In genomic region chr3:33092496-33093254, GRCh38 we compare ENCODE assay signal across 22 cellular contexts. TPM values are rescaled to one million over a fixed set of nuclear protein-coding genes. Genes with fewer than 3 reads are reported as not detected.
A peak's percentile ranks its signal among the peaks of the same experiment; 100 is the strongest.
DNase-seq lines count a peak whose midpoint lies in the region; ATAC-seq and TF ChIP-seq lines count a peak whose summit lies in the region.
"Had no signal": no experiment of that assay in that cellular context is flagged by ENCODE, and none has a peak within 500 bp of the region (broad histone marks: within the 10 kb centered on the region; RNA-seq: fewer than 3 reads in every experiment).

No MANE protein-coding gene starts in this region.

- H3K27ac ChIP-seq in HEK293 (ENCODE audit: extremely low read depth, low read depth, low read length), result no peak overlapping the region
- peak overlapping the region; percentile 37 for H3K27ac ChIP-seq in effector memory CD4-positive, alpha-beta T cell (ENCODE audit: insufficient read depth, low read length, poor library complexity, severe bottlenecking)
- no peak overlapping the region for H3K27ac ChIP-seq in parathyroid adenoma
- no peak overlapping the region for H3K27ac ChIP-seq in sigmoid colon
- H3K27ac ChIP-seq: cardiac muscle cell, KMS-11 had no signal

- H3K4me3 ChIP-seq in HEK293 (ENCODE audit: low read depth, low read length) (no peak overlapping the region), parathyroid adenoma (ENCODE audit: low read depth, low read length) (no peak overlapping the region), sigmoid colon (no peak overlapping the region)
- H3K4me3 ChIP-seq in effector memory CD4-positive, alpha-beta T cell (ENCODE audit: insufficient read depth, low read depth, low read length, poor library complexity, severe bottlenecking), result no peak overlapping the region
- H3K4me3 ChIP-seq: cardiac muscle cell, HAP-1 had no signal

- H2AFZ ChIP-seq in parathyroid adenoma, result no peak overlapping the region

- peaks cover 4 to 24% of the 10 kb centered on the region in 2 donors for H3K36me3 Mint-ChIP-seq in activated T-cell treated with anti-CD3 and anti-CD28 coated beads, Interleukin-2, amount 50 U/mL, for 72 hours (ENCODE audit: insufficient read depth in 2 of 2)

- POLR2A ChIA-PET in HEK293 (lab: Yijun Ruan, JAX), result no interaction called here

- intact Hi-C loops in sigmoid colon (cut with DNase I), result no loop called here

- no peaks in the 10 kb centered on the region for H3K9me3 Mint-ChIP-seq in activated T-cell treated with anti-CD3 and anti-CD28 coated beads, Interleukin-2, amount 50 U/mL, for 72 hours
- H3K9me3 Mint-ChIP-seq: activated CD4-positive, alpha-beta memory T cell treated with anti-CD3 and anti-CD28 coated beads for 36 hours; activated naive CD4-positive, alpha-beta T cell treated with anti-CD3 and anti-CD28 coated beads for 36 hours; naive thymus-derived CD8-positive, alpha-beta T cell had no signal

- no peak overlapping the region for H3K9ac ChIP-seq in parathyroid adenoma
- H3K9ac ChIP-seq: KMS-11 had no signal

- peak in 1 of 2 donors; percentile 25 for DNase-seq in activated T-cell treated with anti-CD3 and anti-CD28 coated beads, Interleukin-2, amount 50 U/mL, for 72 hours
- no peak for DNase-seq in activated T-cell treated with anti-CD3 and anti-CD28 coated beads, Interleukin-2, amount 50 U/mL, for 48 hours
- DNase-seq in effector memory CD4-positive, alpha-beta T cell, result no peak
- DNase-seq in EL, result no peak
- DNase-seq in sigmoid colon, result no peak
- DNase-seq: activated CD4-positive, alpha-beta memory T cell treated with anti-CD3 and anti-CD28 coated beads for 36 hours; activated naive CD4-positive, alpha-beta T cell treated with anti-CD3 and anti-CD28 coated beads for 36 hours; activated T-cell treated with anti-CD3 and anti-CD28 coated beads for 4 hours; amygdala; head of caudate nucleus; naive thymus-derived CD8-positive, alpha-beta T cell; NCI-H1436 treated with DMSO at 0.1 percent for 48 hours; NCI-H446 treated with DMSO at 0.1 percent for 48 hours; SHP77; T1000 had no signal

- TF ChIP-seq CTCF in HEK293 (tag by site-specific recombination; IDR thresholded peaks at IDR 0.05) (no peak), parathyroid adenoma (IDR thresholded peaks at IDR 0.05) (no peak), sigmoid colon (IDR thresholded peaks at IDR 0.05) (no peak)

- ATAC-seq in activated T-cell treated with anti-CD3 and anti-CD28 coated beads, Interleukin-2, amount 50 U/mL, for 72 hours (replicated peaks in 1 of 2), result no peak
- no peak for ATAC-seq in GM18517 (IDR thresholded peaks at IDR 0.05; ENCODE audit: unreplicated experiment)
- ATAC-seq: naive thymus-derived CD8-positive, alpha-beta T cell had no signal

- peaks cover 8% of the 10 kb centered on the region for H3K79me2 ChIP-seq in parathyroid adenoma

- H3K4me1 ChIP-seq in HEK293 (ENCODE audit: control insufficient read depth, insufficient read depth, low read length), result no peaks in the 10 kb centered on the region
- peaks cover 24% of the 10 kb centered on the region for H3K4me1 ChIP-seq in effector memory CD4-positive, alpha-beta T cell (ENCODE audit: control insufficient read depth, insufficient read depth, low read length, poor library complexity, severe bottlenecking)
- H3K4me1 ChIP-seq in parathyroid adenoma, result peaks cover 10% of the 10 kb centered on the region
- peaks cover 0 to 18% (median 15%) of the 10 kb centered on the region in 4 donors for H3K4me1 ChIP-seq in sigmoid colon

- H3K4me2 ChIP-seq in parathyroid adenoma (ENCODE audit: low read length), result peak overlapping the region; percentile 9
- H3K4me2 ChIP-seq: KMS-11 had no signal

- H3K4me1 Mint-ChIP-seq in activated T-cell treated with anti-CD3 and anti-CD28 coated beads, Interleukin-2, amount 50 U/mL, for 72 hours (ENCODE audit: low read depth), result peaks cover 81% of the 10 kb centered on the region

- WGBS in sigmoid colon, 2 donors, result 91 to 92% methylated on average over 9 of the region's 9 CpGs

- H3K27ac Mint-ChIP-seq in activated T-cell treated with anti-CD3 and anti-CD28 coated beads, Interleukin-2, amount 50 U/mL, for 72 hours, result peak overlapping the region; percentile 20
- H3K27ac Mint-ChIP-seq: activated CD4-positive, alpha-beta memory T cell treated with anti-CD3 and anti-CD28 coated beads for 36 hours; activated naive CD4-positive, alpha-beta T cell treated with anti-CD3 and anti-CD28 coated beads for 36 hours had no signal

- H3K27me3 ChIP-seq in effector memory CD4-positive, alpha-beta T cell (replicated peaks; ENCODE audit: control insufficient read depth, insufficient read depth, low read length, poor library complexity, severe bottlenecking), result no peaks in the 10 kb centered on the region
- H3K27me3 ChIP-seq in parathyroid adenoma (ENCODE audit: control insufficient read depth, insufficient read depth, low read length) (no peaks in the 10 kb centered on the region), sigmoid colon (no peaks in the 10 kb centered on the region)
- H3K27me3 ChIP-seq: cardiac muscle cell had no signal

- peak overlapping the region; percentile 7 to 38 for H3K4me3 Mint-ChIP-seq in activated T-cell treated with anti-CD3 and anti-CD28 coated beads, Interleukin-2, amount 50 U/mL, for 72 hours
- H3K4me3 Mint-ChIP-seq: activated CD4-positive, alpha-beta memory T cell treated with anti-CD3 and anti-CD28 coated beads for 36 hours; activated naive CD4-positive, alpha-beta T cell treated with anti-CD3 and anti-CD28 coated beads for 36 hours had no signal

- no peaks in the 10 kb centered on the region for H3K9me3 ChIP-seq in HEK293 (ENCODE audit: control insufficient read depth, insufficient read depth, low read depth, low read length)
- H3K9me3 ChIP-seq in effector memory CD4-positive, alpha-beta T cell (ENCODE audit: control insufficient read depth, low read length), result no peaks in the 10 kb centered on the region
- H3K9me3 ChIP-seq in parathyroid adenoma (ENCODE audit: control insufficient read depth, low read length), result no peaks in the 10 kb centered on the region
- no peaks in the 10 kb centered on the region for H3K9me3 ChIP-seq in sigmoid colon
- H3K9me3 ChIP-seq: HAP-1 had no signal

- TF ChIP-seq EP300 in sigmoid colon (IDR thresholded peaks at IDR 0.05), result no peak

- no peaks in the 10 kb centered on the region for H3K27me3 Mint-ChIP-seq in activated T-cell treated with anti-CD3 and anti-CD28 coated beads, Interleukin-2, amount 50 U/mL, for 72 hours (ENCODE audit: low read depth)
- H3K27me3 Mint-ChIP-seq: activated CD4-positive, alpha-beta memory T cell treated with anti-CD3 and anti-CD28 coated beads for 36 hours; B cell; naive thymus-derived CD8-positive, alpha-beta T cell had no signal

- CTCF ChIA-PET in HEK293 (lab: Yijun Ruan, JAX), result interaction anchor here (2.7 kb wide), 1 partner anchor 18 kb away, joined by 9 read pairs; no protein-coding TSS in a partner anchor

- H3K36me3 ChIP-seq in HEK293 (ENCODE audit: control insufficient read depth in 2 of 2, insufficient read depth in 1 of 2, low read length in 2 of 2) (peaks cover 0 to 29% of the 10 kb centered on the region in 2 experiments; a peak in 1 of 3 replicates), parathyroid adenoma (ENCODE audit: control insufficient read depth, insufficient read depth, low read length) (no peaks in the 10 kb centered on the region), sigmoid colon (peaks cover 0 to 45% (median 12%) of the 10 kb centered on the region in 4 donors)
- H3K36me3 ChIP-seq in effector memory CD4-positive, alpha-beta T cell (ENCODE audit: control insufficient read depth, insufficient read depth, low read length), result peaks cover 11% of the 10 kb centered on the region

- no peak for TF ChIP-seq POLR2A in sigmoid colon (IDR thresholded peaks at IDR 0.05)

TF ChIP-seq in HEK293, 187 proteins besides CTCF, POLR2A, EP300 and RAD21:
- TF ChIP-seq ZNF341 (tag by site-specific recombination; IDR thresholded peaks at IDR 0.05; ENCODE audit: low read depth) (no peak), GLIS2 (tag by site-specific recombination; IDR thresholded peaks at IDR 0.05) (no peak), GLI4 (tag by site-specific recombination; IDR thresholded peaks at IDR 0.05) (no peak), EGR2 (tag by site-specific recombination; IDR thresholded peaks at IDR 0.05; ENCODE audit: low read depth) (0 out of 2 replicates have a peak, but pooled peaks have one; percentile 9)

RNA-seq across cellular contexts. Expression of gene GLB1, which starts 4.3 kb away (rescaled TPM):
- total RNA-seq in activated T-cell treated with anti-CD3 and anti-CD28 coated beads, Interleukin-2, amount 50 U/mL, for 72 hours, result 10 to 100 TPM; 54.1 to 55.0 TPM
- 10 to 100 TPM; 36.5 to 55.4 (median 40.0) TPM for total RNA-seq in sigmoid colon
- polyA plus RNA-seq in sigmoid colon, result 10 to 100 TPM; 28.2 to 32.9 (median 30.5) TPM

RNA-seq across cellular contexts. Expression of gene TMPPE, which starts 4.3 kb away (rescaled TPM):
- 1 to 10 TPM; 5.5 to 7.6 TPM for total RNA-seq in activated T-cell treated with anti-CD3 and anti-CD28 coated beads, Interleukin-2, amount 50 U/mL, for 72 hours
- total RNA-seq in sigmoid colon, result 1 to 10 TPM; 4.2 to 5.8 (median 4.8) TPM
- polyA plus RNA-seq in sigmoid colon, result 1 to 10 TPM in 1 of 3 donors, under 1 TPM in 1, not detected in 1; 0.92 to 3.4 TPM

RNA-seq across cellular contexts. Expression of gene CRTAP, which starts 21.1 kb away (rescaled TPM):
- total RNA-seq in activated T-cell treated with anti-CD3 and anti-CD28 coated beads, Interleukin-2, amount 50 U/mL, for 72 hours, result 10 to 100 TPM; 44.0 to 62.1 TPM
- 100 to 1,000 TPM; 245 to 509 (median 309) TPM for total RNA-seq in sigmoid colon
- 100 to 1,000 TPM in 1 of 3 donors, 10 to 100 TPM in 2; 25.7 to 124 (median 72.3) TPM for polyA plus RNA-seq in sigmoid colon
